ENCODE assay signal across 12 cellular contexts in the genomic region with DNA sequence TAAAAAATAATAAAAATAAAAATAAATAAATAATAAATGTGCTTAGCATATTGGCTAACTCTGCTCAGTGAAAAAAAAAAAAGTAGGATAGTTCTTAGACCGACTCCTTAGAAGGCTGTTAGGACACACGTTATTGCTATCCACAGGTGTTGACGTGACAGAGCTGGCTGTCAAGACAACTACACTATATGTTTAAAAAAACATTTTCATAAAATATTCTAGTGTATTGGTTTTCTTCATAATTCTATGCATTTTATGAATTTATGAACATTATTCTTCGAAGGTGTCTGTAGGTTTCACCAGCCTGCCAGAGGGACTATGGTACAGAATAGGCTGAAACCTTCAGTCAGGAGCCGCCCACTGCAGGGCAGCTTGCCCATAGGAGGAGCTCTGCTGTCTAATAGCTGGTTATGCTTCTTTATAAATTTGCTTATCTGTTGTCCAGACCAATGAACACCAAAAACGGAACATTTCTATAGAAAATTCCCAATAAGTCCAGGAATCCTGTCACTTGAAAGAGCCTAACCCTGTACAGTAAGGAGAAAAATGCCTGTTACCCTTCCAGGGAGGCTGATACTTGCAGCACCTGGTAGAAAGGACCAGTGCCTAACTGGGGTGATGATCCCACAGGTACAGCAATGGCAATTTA. TPM values are rescaled to one million over a fixed set of nuclear protein-coding genes. Genes with fewer than 3 reads are reported as not detected.
DNase-seq lines count a peak whose midpoint lies in the region; ATAC-seq, FAIRE-seq and TF ChIP-seq lines count a peak whose summit lies in the region.
"Had no signal": no experiment of that assay in that cellular context is flagged by ENCODE, and none has a peak within 500 bp of the region (broad histone marks: within the 10 kb centered on the region; RNA-seq: fewer than 3 reads in every experiment).

No MANE protein-coding gene starts in this region.

- no peak for FAIRE-seq in bronchial epithelial cell (lab: Jason Lieb, UNC)

- H3K27ac ChIP-seq in mesodermal cell (ENCODE audit: low read depth, low read length, severe bottlenecking), result peak overlapping the region; percentile 39
- no peak overlapping the region for H3K27ac ChIP-seq in dorsolateral prefrontal cortex
- H3K27ac ChIP-seq: WERI-Rb-1 had no signal

- POLR2A ChIA-PET in activated CD8-positive, alpha-beta T cell treated with anti-CD3 and anti-CD28 coated beads for 36 hours (lab: Charles Lee), result no interaction called here

- H3K36me3 ChIP-seq in bronchial epithelial cell (ENCODE audit: control insufficient read depth, insufficient read depth, low read length) (peaks cover 5% of the 10 kb centered on the region), mesodermal cell (ENCODE audit: control insufficient read depth, insufficient read depth, low read length) (peaks cover 12% of the 10 kb centered on the region)
- H3K36me3 ChIP-seq: WERI-Rb-1 had no signal

- peak; percentile 73 for DNase-seq in Calu3
- peak; percentile 58 for DNase-seq in M059J (ENCODE audit: low read depth)
- DNase-seq in bronchial epithelial cell (ENCODE audit: low read depth), result peak; percentile 56
- no peak for DNase-seq in activated CD8-positive, alpha-beta T cell treated with anti-CD3 and anti-CD28 coated beads for 36 hours
- DNase-seq in dorsolateral prefrontal cortex, result no peak
- DNase-seq: CD8-positive, alpha-beta memory T cell; MV-4-11; NCI-H524 treated with DMSO at 0.1 percent for 48 hours; WERI-Rb-1 had no signal

- H3K4me3 ChIP-seq in bronchial epithelial cell (ENCODE audit: low read depth, low read length) (no peak overlapping the region), mesodermal cell (ENCODE audit: extremely low read depth, insufficient read depth, low read length, poor library complexity, severe bottlenecking) (no peak overlapping the region), dorsolateral prefrontal cortex (no peak overlapping the region)

- H3K9me3 Mint-ChIP-seq in Calu3 (ENCODE audit: low read depth, unreplicated experiment), result no peaks in the 10 kb centered on the region
- no peaks in the 10 kb centered on the region for H3K9me3 Mint-ChIP-seq in activated CD8-positive, alpha-beta T cell treated with anti-CD3 and anti-CD28 coated beads for 36 hours
- H3K9me3 Mint-ChIP-seq: CD8-positive, alpha-beta memory T cell had no signal

- H3K27me3 ChIP-seq in bronchial epithelial cell (ENCODE audit: control insufficient read depth, insufficient read depth, low read length), result no peaks in the 10 kb centered on the region
- H3K27me3 ChIP-seq in dorsolateral prefrontal cortex, result peaks cover 0 to 6% (median 0%) of the 10 kb centered on the region in 45 donors

- H3K4me1 ChIP-seq in mesodermal cell (ENCODE audit: control insufficient read depth, insufficient read depth, low read length, poor library complexity, severe bottlenecking), result peaks cover 29% of the 10 kb centered on the region

- peaks cover 8% of the 10 kb centered on the region for H3K27me3 Mint-ChIP-seq in Calu3 (ENCODE audit: unreplicated experiment)
- peaks cover 4% of the 10 kb centered on the region for H3K27me3 Mint-ChIP-seq in activated CD8-positive, alpha-beta T cell treated with anti-CD3 and anti-CD28 coated beads for 36 hours

- peaks cover 83% of the 10 kb centered on the region for H3K36me3 Mint-ChIP-seq in Calu3 (ENCODE audit: insufficient read depth, unreplicated experiment)
- H3K36me3 Mint-ChIP-seq in activated CD8-positive, alpha-beta T cell treated with anti-CD3 and anti-CD28 coated beads for 36 hours (ENCODE audit: low read depth), result no peaks in the 10 kb centered on the region
- H3K36me3 Mint-ChIP-seq: CD8-positive, alpha-beta memory T cell had no signal

- CTCF ChIA-PET in Calu3 (lab: Charles Lee), result interaction anchor here (0.8 to 2.2 kb wide), 3 partner anchors 10 to 112 kb away, joined by 3 to 10 read pairs (median 3); a partner anchor contains a TSS
- CTCF ChIA-PET in activated CD8-positive, alpha-beta T cell treated with anti-CD3 and anti-CD28 coated beads for 36 hours (lab: Charles Lee), result no interaction called here

- H3K9me3 ChIP-seq in mesodermal cell (ENCODE audit: control insufficient read depth, low read length), result no peaks in the 10 kb centered on the region

- H3K4me3 Mint-ChIP-seq in Calu3 (ENCODE audit: low read depth, unreplicated experiment), result peak overlapping the region; percentile 37
- no peak overlapping the region for H3K4me3 Mint-ChIP-seq in activated CD8-positive, alpha-beta T cell treated with anti-CD3 and anti-CD28 coated beads for 36 hours
- H3K4me3 Mint-ChIP-seq: CD8-positive, alpha-beta memory T cell had no signal

- TF ChIP-seq CTCF in Calu3 (IDR thresholded peaks at IDR 0.05; ENCODE audit: unreplicated experiment), result no peak
- peak; percentile 10 for TF ChIP-seq CTCF in bronchial epithelial cell (IDR thresholded peaks at IDR 0.05; ENCODE audit: insufficient read depth, low read length, severe bottlenecking)
- no peak for TF ChIP-seq CTCF in activated CD8-positive, alpha-beta T cell treated with anti-CD3 and anti-CD28 coated beads for 36 hours (IDR thresholded peaks at IDR 0.05)
- no peak for TF ChIP-seq CTCF in dorsolateral prefrontal cortex (IDR thresholded peaks at IDR 0.05 in 54 of 56, conservative IDR thresholded peaks at IDR 0.05 in 2 of 56; ENCODE audit: low read depth in 1 of 56, partially characterized antibody in 56 of 56)

- WGBS in mesodermal cell (ENCODE audit: insufficient coverage in 2 of 2), 2 experiments, result 100% methylated on average over 1 to 2 of the region's 6 CpGs

- peaks cover 78% of the 10 kb centered on the region for H3K4me1 Mint-ChIP-seq in Calu3 (ENCODE audit: low read depth, unreplicated experiment)
- H3K4me1 Mint-ChIP-seq in activated CD8-positive, alpha-beta T cell treated with anti-CD3 and anti-CD28 coated beads for 36 hours (ENCODE audit: low read depth), result peaks cover 9% of the 10 kb centered on the region
- H3K4me1 Mint-ChIP-seq: CD8-positive, alpha-beta memory T cell had no signal

- peak overlapping the region; percentile 99 for H3K27ac Mint-ChIP-seq in Calu3 (ENCODE audit: unreplicated experiment)
- no peak overlapping the region for H3K27ac Mint-ChIP-seq in activated CD8-positive, alpha-beta T cell treated with anti-CD3 and anti-CD28 coated beads for 36 hours
- H3K27ac Mint-ChIP-seq: CD8-positive, alpha-beta memory T cell had no signal

- ATAC-seq in activated CD8-positive, alpha-beta T cell treated with anti-CD3 and anti-CD28 coated beads for 36 hours, result no peak
- ATAC-seq in HG03097 (IDR thresholded peaks at IDR 0.05; ENCODE audit: low FRiP score, unreplicated experiment) (no peak), HG02623 (IDR thresholded peaks at IDR 0.05; ENCODE audit: unreplicated experiment) (no peak)

- intact Hi-C loops in Calu3 (cut with micrococcal nuclease; ENCODE audit: unreplicated experiment), result no loop called here
- intact Hi-C loops in activated CD8-positive, alpha-beta T cell treated with anti-CD3 and anti-CD28 coated beads for 36 hours (cut with micrococcal nuclease), result no loop called here
- intact Hi-C loops in dorsolateral prefrontal cortex (cut with DNase I), result no loop called here

- no TSS peak for BruUV-seq in Calu3 (replicated peaks; lab: Mats Ljungman, UMichigan)

RNA-seq across cellular contexts. Expression of a gene that starts 9.1 kb away (rescaled TPM):
- 919 and 981 TPM in 2 replicates for total RNA-seq in Calu3 (2022)
- 188 and 207 TPM in 2 replicates for total RNA-seq in M059J (2014; rRNA removed; shearing (Covaris generic))
- 23.2 and 63.9 TPM in 2 replicates for total RNA-seq in bronchial epithelial cell
- 147 TPM for polyA plus RNA-seq in mesodermal cell (2013, experiment 1 of 2)
- 175 TPM for polyA plus RNA-seq in mesodermal cell (2013, experiment 2 of 2)
- total RNA-seq in activated CD8-positive, alpha-beta T cell treated with anti-CD3 and anti-CD28 coated beads for 36 hours, result not detected
- 10 to 100 TPM in 115 of 120 experiments, 1 to 10 TPM in 5; 6.9 to 85.9 (median 26.6) TPM for total RNA-seq in dorsolateral prefrontal cortex
- polyA plus RNA-seq: CD8-positive, alpha-beta memory T cell had no signal

RNA-seq across cellular contexts. Expression of a gene that starts 34.9 kb away (rescaled TPM):
- total RNA-seq in Calu3 (2022) (0.21 TPM in 1 of 2 replicates, not detected in the other), bronchial epithelial cell (not detected in 2 replicates), dorsolateral prefrontal cortex (10 to 100 TPM in 14 of 120 experiments, 1 to 10 TPM in 106; 1.4 to 28.3 (median 5.4) TPM)
- 19.7 and 25.4 TPM in 2 replicates for total RNA-seq in M059J (2014; rRNA removed; shearing (Covaris generic))
- polyA plus RNA-seq in mesodermal cell (2013, experiment 1 of 2), result 47.9 TPM
- polyA plus RNA-seq in mesodermal cell (2013, experiment 2 of 2), result 54.3 TPM
- total RNA-seq in activated CD8-positive, alpha-beta T cell treated with anti-CD3 and anti-CD28 coated beads for 36 hours, result not detected
- total RNA-seq: CD8-positive, alpha-beta memory T cell had no signal
- polyA plus RNA-seq: CD8-positive, alpha-beta memory T cell had no signal

Comparison
In these comparisons a context has a peak if more than half of its experiments do, and no peak if none do; other contexts are left out.
1. DNase-seq: peak in Calu3 (single experiment), M059J (single experiment) and bronchial epithelial cell (single experiment); none in activated CD8-positive, alpha-beta T cell treated with anti-CD3 and anti-CD28 coated beads for 36 hours (single experiment) and dorsolateral prefrontal cortex (0 of 10).
2. RNA of a gene that starts 9.1 kb away (total RNA-seq): 919 to 981 TPM in Calu3, 188 to 207 TPM in M059J, 6.9 to 85.9 TPM in dorsolateral prefrontal cortex and 23.2 to 63.9 TPM in bronchial epithelial cell; not detected in activated CD8-positive, alpha-beta T cell treated with anti-CD3 and anti-CD28 coated beads for 36 hours; every median in the first group is over 4 times any median in the second.